26 cellular contexts compared by ENCODE assay signal in genomic region chr14:49659526-49660455, GRCh38. TPM values are rescaled to one million over a fixed set of nuclear protein-coding genes. Genes with fewer than 3 reads are reported as not detected.
DNase-seq lines count a peak whose midpoint lies in the region; ATAC-seq and TF ChIP-seq lines count a peak whose summit lies in the region.
"Had no signal": no experiment of that assay in that cellular context is flagged by ENCODE, and none has a peak within 500 bp of the region (broad histone marks: within the 10 kb centered on the region; RNA-seq: fewer than 3 reads in every experiment).

No MANE protein-coding gene starts in this region.

- H3K4me3 ChIP-seq in Panc1 (ENCODE audit: low read depth in 2 of 2, low read length in 2 of 2) = no peak overlapping the region
- H3K4me3 ChIP-seq in esophagus squamous epithelium = no peak overlapping the region
- H3K4me3 ChIP-seq: BLaER1 treated with 17β-estradiol and CSF1 and Interleukin-3, amounts not matched to agents 10 nM and 100 nM; Peyer's patch; psoas muscle; SJCRH30; uterus had no signal

- H3K27ac Mint-ChIP-seq in stimulated activated naive CD8-positive, alpha-beta T cell treated with anti-CD3 and anti-CD28 coated beads, Interleukin-15, Interleukin-2, amounts not matched to agents 100 ng/mL and 50 ng/mL, for 24 hours = peak overlapping the region; percentile 8
- H3K27ac Mint-ChIP-seq: activated T-cell treated with anti-CD3 and anti-CD28 coated beads, Interleukin-2, amount 50 U/mL, for 24 hours; T-cell had no signal

- no peak for ATAC-seq in stimulated activated naive CD8-positive, alpha-beta T cell treated with anti-CD3 and anti-CD28 coated beads, Interleukin-15, Interleukin-2, amounts not matched to agents 100 U/mL and 50 U/mL, for 24 hours
- ATAC-seq in Panc1 = peak; percentile 69; the same call in 1 of the 2 replicates
- ATAC-seq in GM21515 (IDR thresholded peaks at IDR 0.05; ENCODE audit: unreplicated experiment) = no peak
- ATAC-seq: left cardiac atrium, psoas muscle, T-cell had no signal

- no peaks in the 10 kb centered on the region for H3K27me3 ChIP-seq in Panc1 (ENCODE audit: control insufficient read depth, insufficient read depth, low read length)
- no peaks in the 10 kb centered on the region for H3K27me3 ChIP-seq in esophagus squamous epithelium
- H3K27me3 ChIP-seq: BLaER1 treated with 17β-estradiol and CSF1 and Interleukin-3, amounts not matched to agents 10 nM and 100 nM; brain microvascular endothelial cell; neutrophil; Peyer's patch; SJCRH30; uterus had no signal

- H3K4me1 Mint-ChIP-seq in stimulated activated naive CD8-positive, alpha-beta T cell treated with anti-CD3 and anti-CD28 coated beads, Interleukin-15, Interleukin-2, amounts not matched to agents 100 ng/mL and 50 ng/mL, for 24 hours (ENCODE audit: low read depth) = no peaks in the 10 kb centered on the region

- H3K27me3 Mint-ChIP-seq in stimulated activated naive CD8-positive, alpha-beta T cell treated with anti-CD3 and anti-CD28 coated beads, Interleukin-15, Interleukin-2, amounts not matched to agents 100 ng/mL and 50 ng/mL, for 24 hours = no peaks in the 10 kb centered on the region
- H3K27me3 Mint-ChIP-seq: activated T-cell treated with anti-CD3 and anti-CD28 coated beads, Interleukin-2, amount 50 U/mL, for 24 hours; T-cell had no signal

- POLR2A ChIA-PET in Panc1 (lab: Charles Lee) = no interaction called here

- no TSS peak for BruUV-seq in Panc1 (replicated peaks; lab: Mats Ljungman, UMichigan)

- TF ChIP-seq CTCF in Panc1 (IDR thresholded peaks at IDR 0.05) = no peak
- no peak for TF ChIP-seq CTCF in esophagus squamous epithelium (IDR thresholded peaks at IDR 0.05)

- TF ChIP-seq POLR2A in esophagus squamous epithelium (IDR thresholded peaks at IDR 0.05) = no peak

- no peaks in the 10 kb centered on the region for H3K4me1 ChIP-seq in Panc1 (ENCODE audit: control insufficient read depth, insufficient read depth, low read length)
- peaks cover 0 to 35% (median 3%) of the 10 kb centered on the region in 3 donors for H3K4me1 ChIP-seq in esophagus squamous epithelium
- H3K4me1 ChIP-seq: BLaER1 treated with 17β-estradiol and CSF1 and Interleukin-3, amounts not matched to agents 10 nM and 100 nM; psoas muscle; SJCRH30; uterus had no signal

- no peak for DNase-seq in stimulated activated naive CD8-positive, alpha-beta T cell treated with anti-CD3 and anti-CD28 coated beads, Interleukin-15, Interleukin-2, amounts not matched to agents 100 U/mL and 50 U/mL, for 24 hours
- DNase-seq in Panc1 (ENCODE audit: low read depth, low spot score) (peak; percentile 65), esophagus squamous epithelium (lab: John Stamatoyannopoulos, UW) (no peak), germinal center (ENCODE audit: low spot score) (no peak), NCI-H187 treated with DMSO at 0.1 percent for 48 hours (lab: John Stamatoyannopoulos, UW) (no peak)
- DNase-seq in activated CD4-positive, CD25-positive, alpha-beta regulatory T cell (lab: John Stamatoyannopoulos, UW) = no peak
- DNase-seq: activated T-cell treated with anti-CD3 and anti-CD28 coated beads, Interleukin-2, amount 50 U/mL, for 24 hours; brain microvascular endothelial cell; effector CD4-positive, alpha-beta T cell; glutamatergic neuron; HCEC 1CT; left cardiac atrium; mesendoderm; NCI-H1048; NCI-H446; NK-92 treated with Interleukin-12 subunit alpha and Interleukin-12 subunit beta, amount 100 ng/mL, for 24 hours; Peyer's patch; psoas muscle; SJCRH30; stimulated activated CD4-positive, alpha-beta T cell treated with anti-CD3 and anti-CD28 coated beads, Interleukin-1b, Interleukin-23, amount 100 ng/mL, for 48 hours; T-cell; uterus had no signal

- H3K36me3 ChIP-seq in Panc1 (ENCODE audit: control insufficient read depth, insufficient read depth, low read length) = peaks cover 2% of the 10 kb centered on the region; the same call in 1 of the 2 replicates
- no peaks in the 10 kb centered on the region for H3K36me3 ChIP-seq in esophagus squamous epithelium
- H3K36me3 ChIP-seq: brain microvascular endothelial cell, Peyer's patch, uterus had no signal

- no peak overlapping the region for H3K4me3 Mint-ChIP-seq in stimulated activated naive CD8-positive, alpha-beta T cell treated with anti-CD3 and anti-CD28 coated beads, Interleukin-15, Interleukin-2, amounts not matched to agents 100 ng/mL and 50 ng/mL, for 24 hours
- H3K4me3 Mint-ChIP-seq: activated T-cell treated with anti-CD3 and anti-CD28 coated beads, Interleukin-2, amount 50 U/mL, for 24 hours; T-cell had no signal

- CTCF ChIA-PET in Panc1 (lab: Charles Lee) = no interaction called here

- peaks cover 27% of the 10 kb centered on the region for H3K36me3 Mint-ChIP-seq in stimulated activated naive CD8-positive, alpha-beta T cell treated with anti-CD3 and anti-CD28 coated beads, Interleukin-15, Interleukin-2, amounts not matched to agents 100 ng/mL and 50 ng/mL, for 24 hours (ENCODE audit: low read depth)
- H3K36me3 Mint-ChIP-seq: T-cell had no signal

- intact Hi-C loops in Panc1 (cut with micrococcal nuclease; ENCODE audit: unreplicated experiment) (no loop called here), esophagus squamous epithelium (cut with DNase I) (no loop called here)

- H3K9me3 ChIP-seq in Panc1 (ENCODE audit: control insufficient read depth, insufficient read depth, low read depth, low read length) (no peaks in the 10 kb centered on the region), esophagus squamous epithelium (no peaks in the 10 kb centered on the region)
- H3K9me3 ChIP-seq: BLaER1 treated with 17β-estradiol and CSF1 and Interleukin-3, amounts not matched to agents 10 nM and 100 nM; neutrophil; Peyer's patch; psoas muscle; SJCRH30; uterus had no signal

- H3K27ac ChIP-seq in Panc1 (ENCODE audit: low read length) (no peak overlapping the region), esophagus squamous epithelium (peak overlapping the region in 3 of 4 donors; percentile 25 to 62 (median 40))
- H3K27ac ChIP-seq: BLaER1 treated with 17β-estradiol and CSF1 and Interleukin-3, amounts not matched to agents 10 nM and 100 nM; brain microvascular endothelial cell; neutrophil; Peyer's patch; psoas muscle; SJCRH30; uterus had no signal

- in situ Hi-C loops in Panc1 (cut with HindIII; ENCODE audit: low pct_unique_long_range_greater_than_20kb, low sequenced_read_pairs) = no loop called here

- WGBS in esophagus squamous epithelium, 2 donors = 61 to 86% methylated on average over 2 of the region's 2 CpGs

- no peaks in the 10 kb centered on the region for H3K9me3 Mint-ChIP-seq in stimulated activated naive CD8-positive, alpha-beta T cell treated with anti-CD3 and anti-CD28 coated beads, Interleukin-15, Interleukin-2, amounts not matched to agents 100 ng/mL and 50 ng/mL, for 24 hours
- H3K9me3 Mint-ChIP-seq: activated T-cell treated with anti-CD3 and anti-CD28 coated beads, Interleukin-2, amount 50 U/mL, for 24 hours; T-cell had no signal

RNA-seq across cellular contexts. Expression of gene DNAAF2, which starts 24.7 kb away (rescaled TPM):
- 8.2 TPM for total RNA-seq in Panc1 (2021; ENCODE audit: unreplicated experiment)
- 8.3 TPM for polyA plus RNA-seq in Panc1 (2012; ENCODE audit: insufficient read length)
- total RNA-seq in esophagus squamous epithelium = 10 to 100 TPM in 2 of 4 donors, 1 to 10 TPM in 2; 5.0 to 11.6 (median 9.6) TPM

RNA-seq across cellular contexts. Expression of gene POLE2, which starts 28.2 kb away (rescaled TPM):
- total RNA-seq in Panc1 (2021; ENCODE audit: unreplicated experiment) (17.4 TPM), esophagus squamous epithelium (10 to 100 TPM in 2 of 4 donors, 1 to 10 TPM in 2; 7.9 to 23.5 (median 13.2) TPM)
- polyA plus RNA-seq in Panc1 (2012; ENCODE audit: insufficient read length) = 6.0 TPM

RNA-seq across cellular contexts. Expression of gene KLHDC1, which starts 33.1 kb away (rescaled TPM):
- 1.3 TPM for total RNA-seq in Panc1 (2021; ENCODE audit: unreplicated experiment)
- 3.7 TPM for polyA plus RNA-seq in Panc1 (2012; ENCODE audit: insufficient read length)
- total RNA-seq in esophagus squamous epithelium = 1 to 10 TPM in 3 of 4 donors, under 1 TPM in 1; 0.97 to 6.5 (median 3.2) TPM

RNA-seq across cellular contexts. Expression of gene MGAT2, which starts 39.2 kb away (rescaled TPM):
- total RNA-seq in Panc1 (2021; ENCODE audit: unreplicated experiment) (51.4 TPM), esophagus squamous epithelium (10 to 100 TPM; 13.9 to 28.0 (median 19.7) TPM)
- polyA plus RNA-seq in Panc1 (2012; ENCODE audit: insufficient read length) = 24.6 TPM

RNA-seq across cellular contexts. Expression of gene RPL36AL, which starts 39.4 kb away (rescaled TPM):
- total RNA-seq in Panc1 (2021; ENCODE audit: unreplicated experiment) (136 TPM), esophagus squamous epithelium (100 to 1,000 TPM; 188 to 260 (median 211) TPM)
- polyA plus RNA-seq in Panc1 (2012; ENCODE audit: insufficient read length) = 167 TPM
